Comparison of ENCODE assay signal across 8 cellular contexts in the genomic region with DNA sequence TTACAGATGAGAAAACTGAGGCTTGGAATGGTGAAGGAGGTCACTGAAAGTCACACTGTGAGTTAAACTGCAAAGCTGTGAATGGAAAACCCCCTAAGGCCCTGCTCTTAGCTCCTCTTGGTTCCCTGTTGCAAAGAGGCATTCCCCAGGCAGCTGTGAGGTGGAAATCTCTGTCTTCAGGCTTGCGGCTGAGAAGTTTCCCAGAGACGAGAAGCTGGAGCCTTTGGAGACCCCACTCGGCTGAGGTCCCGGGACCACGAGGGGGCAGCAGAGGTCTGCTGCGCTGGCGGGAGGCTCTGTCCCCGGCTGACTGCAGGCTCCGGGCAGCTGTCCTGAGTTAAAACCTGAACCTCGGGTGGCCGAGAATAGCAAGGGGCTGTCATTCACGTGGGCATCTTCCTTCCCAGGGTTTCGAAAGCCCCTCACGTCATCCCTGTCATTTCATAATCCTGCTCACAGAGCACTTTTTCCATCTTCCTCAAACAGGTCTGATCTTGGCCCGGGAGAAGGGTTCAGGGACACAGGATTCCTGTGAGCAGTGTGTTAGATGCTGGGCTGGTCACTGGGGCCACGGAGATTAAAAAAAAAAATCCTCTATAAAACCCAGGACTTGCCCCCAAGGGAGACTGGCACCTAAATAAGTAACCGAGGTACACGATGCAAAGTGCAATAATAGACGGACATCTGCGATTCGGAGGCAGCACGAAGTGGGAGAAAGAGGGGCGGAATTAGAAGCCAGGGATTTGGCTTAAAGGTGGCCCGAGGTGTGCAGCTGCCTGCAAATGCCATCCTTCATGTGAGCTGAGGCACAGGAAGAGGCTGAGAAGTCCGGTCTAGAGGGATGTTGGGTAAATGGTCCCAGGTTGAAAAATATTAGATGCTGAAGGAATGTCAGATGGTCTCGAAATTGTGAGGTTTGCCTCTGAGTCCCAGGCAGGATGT. TPM values are rescaled to one million over a fixed set of nuclear protein-coding genes. Genes with fewer than 3 reads are reported as not detected.
DNase-seq lines count a peak whose midpoint lies in the region; ATAC-seq, FAIRE-seq and TF ChIP-seq lines count a peak whose summit lies in the region.

No MANE protein-coding gene starts in this region.

- H3K27me3 ChIP-seq in breast epithelium (no peaks in the 10 kb centered on the region), keratinocyte (ENCODE audit: control insufficient read depth, extremely low read depth, insufficient read depth, low read length) (peaks cover 33% of the 10 kb centered on the region)

- peak; percentile 78 for DNase-seq in G401 (ENCODE audit: low spot score)
- peak; percentile 58 for DNase-seq in NCI-H2171 (lab: John Stamatoyannopoulos, UW)
- DNase-seq in breast epithelium (ENCODE audit: low spot score in 2 of 2) = peak; percentile 80 to 88
- no peak for DNase-seq in keratinocyte (ENCODE audit: low read depth, low spot score)
- DNase-seq in stimulated activated CD4-positive, alpha-beta T cell treated with anti-CD3 and anti-CD28 coated beads, Interleukin-1b, Interleukin-23, amount 100 ng/mL, for 1 hour (ENCODE audit: low read depth in 2 of 2) = peak; percentile 30 to 64

- H3K4me3 ChIP-seq in WI38 (ENCODE audit: low read depth, low read length) = no peak overlapping the region
- peak overlapping the region in 1 of 3 donors; percentile 9 for H3K4me3 ChIP-seq in breast epithelium
- no peak overlapping the region for H3K4me3 ChIP-seq in keratinocyte (ENCODE audit: control insufficient read depth in 2 of 3, extremely low read depth in 1 of 3, insufficient read depth in 2 of 3, low read depth in 1 of 3, low read length in 3 of 3)

- ATAC-seq in HG02678 (IDR thresholded peaks at IDR 0.05; ENCODE audit: unreplicated experiment) (peak; percentile 74), GM18870 (IDR thresholded peaks at IDR 0.05; ENCODE audit: unreplicated experiment) (no peak)

- dilution Hi-C loops in keratinocyte (cut with MboI; ENCODE audit: extremely low pct_ligation_motif_present, low sequenced_read_pairs) = no loop called here

- H3K36me3 ChIP-seq in breast epithelium = no peaks in the 10 kb centered on the region
- H3K36me3 ChIP-seq in keratinocyte (ENCODE audit: control insufficient read depth in 2 of 2, extremely low read depth in 1 of 2, insufficient read depth in 2 of 2, low read length in 2 of 2) = no peaks in the 10 kb centered on the region

- intact Hi-C loops in breast epithelium (cut with DNase I; ENCODE audit: low total_unique reads) = loop anchor here (5.0 kb wide), 1 partner anchor 83 kb away; no protein-coding TSS in a partner anchor

- H3K4me1 ChIP-seq in breast epithelium (peaks cover 0 to 6% of the 10 kb centered on the region in 2 donors), keratinocyte (ENCODE audit: control insufficient read depth, extremely low read depth, insufficient read depth, low read length) (no peaks in the 10 kb centered on the region)

- H3K4me2 ChIP-seq in keratinocyte (ENCODE audit: control insufficient read depth, extremely low read depth, insufficient read depth, low read depth, low read length) = no peak overlapping the region

- FAIRE-seq in keratinocyte (lab: Jason Lieb, UNC) = peak; percentile 69

- TF ChIP-seq CTCF in WI38 (IDR thresholded peaks at IDR 0.05; ENCODE audit: low read depth, low read length) (peak; percentile 97), breast epithelium (IDR thresholded peaks at IDR 0.05) (peak; percentile 73 to 96 (median 95)), keratinocyte (optimal IDR thresholded peaks at IDR 0.05 in 1 of 3, IDR thresholded peaks at IDR 0.05 in 1 of 3, conservative IDR thresholded peaks at IDR 0.05 in 1 of 3; ENCODE audit: extremely low read depth in 1 of 3, insufficient read depth in 2 of 3, low read length in 3 of 3) (peak; percentile 90 to 99 (median 93))

- no peaks in the 10 kb centered on the region for H3K9me3 ChIP-seq in breast epithelium
- H3K9me3 ChIP-seq in keratinocyte (ENCODE audit: control insufficient read depth, low read depth, low read length) = no peaks in the 10 kb centered on the region

- H3K9me1 ChIP-seq in keratinocyte (ENCODE audit: control insufficient read depth, extremely low read depth, insufficient read depth, low read length) = no peaks in the 10 kb centered on the region

- no peak overlapping the region for H2AFZ ChIP-seq in keratinocyte (ENCODE audit: control insufficient read depth, low read length)

- H3K9ac ChIP-seq in keratinocyte (ENCODE audit: control insufficient read depth, extremely low read depth, insufficient read depth, low read length) = no peak overlapping the region

- in situ Hi-C loops in G401 (cut with HindIII; ENCODE audit: low sequenced_read_pairs) = no loop called here

- no peak for TF ChIP-seq POLR2A in breast epithelium (IDR thresholded peaks at IDR 0.05)

- H3K27ac ChIP-seq in breast epithelium = peak overlapping the region in 1 of 2 donors; percentile 4
- H3K27ac ChIP-seq in keratinocyte (ENCODE audit: control insufficient read depth, insufficient read depth, low read length) = no peak overlapping the region

- no peaks in the 10 kb centered on the region for H4K20me1 ChIP-seq in keratinocyte (ENCODE audit: control insufficient read depth, extremely low read depth, insufficient read depth, low read length)

- H3K79me2 ChIP-seq in keratinocyte (ENCODE audit: control insufficient read depth, insufficient read depth, low read length) = no peaks in the 10 kb centered on the region

RNA-seq across cellular contexts. Expression of a gene that starts 24.6 kb away (rescaled TPM):
- total RNA-seq in G401 (2014; rRNA removed; shearing (Covaris generic)) = 18.9 and 25.8 TPM in 2 replicates
- 100 to 1,000 TPM in 1 of 3 donors, 10 to 100 TPM in 2; 20.8 to 167 (median 46.2) TPM for total RNA-seq in breast epithelium
- polyA plus RNA-seq in keratinocyte = not detected in 3 replicates
- not detected for polyA plus RNA-seq in keratinocyte (2011; ENCODE audit: low read depth)
- not detected in 2 replicates for polyA plus RNA-seq in keratinocyte (2011; cell fraction: cytosol; rRNA removed)
- polyA plus RNA-seq in keratinocyte (2011; cell fraction: nucleus; rRNA removed) = not detected in 2 replicates
- not detected in 2 replicates for polyA plus RNA-seq in keratinocyte (2012; ENCODE audit: low replicate concordance)
- polyA minus RNA-seq in keratinocyte = not detected in 3 replicates
- not detected for polyA minus RNA-seq in keratinocyte (2011; cell fraction: cytosol; rRNA and poly(A)+ RNA removed)
- not detected in 2 replicates for polyA minus RNA-seq in keratinocyte (2011; cell fraction: nucleus; rRNA and poly(A)+ RNA removed)

RNA-seq across cellular contexts. Expression of a gene that starts 35.0 kb away (rescaled TPM):
- not detected in 2 replicates for total RNA-seq in G401 (2014; rRNA removed; shearing (Covaris generic))
- total RNA-seq in breast epithelium = 1 to 10 TPM; 2.0 to 2.6 (median 2.1) TPM
- not detected in 3 replicates for polyA plus RNA-seq in keratinocyte
- not detected for polyA plus RNA-seq in keratinocyte (2011; ENCODE audit: low read depth)
- not detected in 2 replicates for polyA plus RNA-seq in keratinocyte (2011; cell fraction: cytosol; rRNA removed)
- not detected in 2 replicates for polyA plus RNA-seq in keratinocyte (2011; cell fraction: nucleus; rRNA removed)
- not detected in 2 replicates for polyA plus RNA-seq in keratinocyte (2012; ENCODE audit: low replicate concordance)
- not detected in 3 replicates for polyA minus RNA-seq in keratinocyte
- not detected for polyA minus RNA-seq in keratinocyte (2011; cell fraction: cytosol; rRNA and poly(A)+ RNA removed)
- polyA minus RNA-seq in keratinocyte (2011; cell fraction: nucleus; rRNA and poly(A)+ RNA removed) = not detected in 2 replicates
